ENCODE assay signal across 8 cellular contexts in the genomic region with DNA sequence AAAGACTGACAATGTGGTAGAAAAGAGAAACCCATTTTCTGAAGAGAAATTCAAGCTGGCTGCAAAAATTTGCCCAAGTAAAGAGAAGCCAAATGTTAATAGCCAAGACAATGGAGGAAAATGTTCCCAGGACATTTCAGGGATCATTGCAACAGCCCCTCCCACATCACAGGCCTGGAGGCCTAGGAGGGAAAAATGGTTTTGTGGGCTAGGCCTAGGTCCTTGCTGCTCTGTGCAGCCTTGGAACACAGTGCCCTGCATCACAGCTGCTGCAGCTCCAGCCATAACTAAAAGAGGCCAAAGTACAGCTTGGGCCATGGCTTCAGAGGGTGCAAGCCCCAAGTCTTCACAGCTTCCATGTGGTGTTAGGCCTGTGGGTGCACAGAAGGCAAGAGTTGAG.
"Had no signal": no experiment of that assay in that cellular context is flagged by ENCODE, and none has a peak within 500 bp of the region (broad histone marks: within the 10 kb centered on the region; RNA-seq: fewer than 3 reads in every experiment).

No MANE protein-coding gene starts in this region.

- DNase-seq: GDM1, GF-D8 had no signal

- H3K4me3 ChIP-seq: GM12878 had no signal

- FAIRE-seq: G401.6, GM12878, GM12891, GM12892, GM18507, GM19239 had no signal

- ATAC-seq: GM12878 had no signal
